Comparison of ENCODE assay signal across 22 cellular contexts in genomic region chr16:69267633-69268032, GRCh38.
"Had no signal": no experiment of that assay in that cellular context is flagged by ENCODE, and none has a peak within 500 bp of the region (broad histone marks: within the 10 kb centered on the region; RNA-seq: fewer than 3 reads in every experiment).

No MANE protein-coding gene starts in this region.

- H3K9me2 ChIP-seq: SK-N-SH had no signal

- H3K27me3 Mint-ChIP-seq: IgD-negative memory B cell, T-cell had no signal

- H3K9me3 ChIP-seq: SK-N-SH had no signal

- H3K4me3 Mint-ChIP-seq: IgD-negative memory B cell, T-cell had no signal

- H3K9ac ChIP-seq: SK-N-SH had no signal

- DNase-seq: KBM-7, MV-4-11, NCI-H1048, NCI-H1105, NCI-H1417, NCI-H1436 treated with DMSO at 0.1 percent for 48 hours, NCI-H1694, NCI-H1930, NCI-H2081, NCI-H2107, NCI-H2227 treated with DMSO at 0.1 percent for 48 hours, NCI-H524 treated with DMSO at 0.1 percent for 48 hours, NCI-H69, NCI-H774, PC-3, SHP77, SK-N-SH, SW 1271, T-cell had no signal

- H3K4me1 Mint-ChIP-seq: IgD-negative memory B cell, T-cell had no signal

- H3K27ac ChIP-seq: RWPE1 had no signal

- H3K4me2 ChIP-seq: SK-N-SH had no signal

- ATAC-seq: Panc1, PC-3, T-cell had no signal

- H3K27ac Mint-ChIP-seq: IgD-negative memory B cell, T-cell had no signal

- H3K9me3 Mint-ChIP-seq: IgD-negative memory B cell, T-cell had no signal
